In the genomic region with DNA sequence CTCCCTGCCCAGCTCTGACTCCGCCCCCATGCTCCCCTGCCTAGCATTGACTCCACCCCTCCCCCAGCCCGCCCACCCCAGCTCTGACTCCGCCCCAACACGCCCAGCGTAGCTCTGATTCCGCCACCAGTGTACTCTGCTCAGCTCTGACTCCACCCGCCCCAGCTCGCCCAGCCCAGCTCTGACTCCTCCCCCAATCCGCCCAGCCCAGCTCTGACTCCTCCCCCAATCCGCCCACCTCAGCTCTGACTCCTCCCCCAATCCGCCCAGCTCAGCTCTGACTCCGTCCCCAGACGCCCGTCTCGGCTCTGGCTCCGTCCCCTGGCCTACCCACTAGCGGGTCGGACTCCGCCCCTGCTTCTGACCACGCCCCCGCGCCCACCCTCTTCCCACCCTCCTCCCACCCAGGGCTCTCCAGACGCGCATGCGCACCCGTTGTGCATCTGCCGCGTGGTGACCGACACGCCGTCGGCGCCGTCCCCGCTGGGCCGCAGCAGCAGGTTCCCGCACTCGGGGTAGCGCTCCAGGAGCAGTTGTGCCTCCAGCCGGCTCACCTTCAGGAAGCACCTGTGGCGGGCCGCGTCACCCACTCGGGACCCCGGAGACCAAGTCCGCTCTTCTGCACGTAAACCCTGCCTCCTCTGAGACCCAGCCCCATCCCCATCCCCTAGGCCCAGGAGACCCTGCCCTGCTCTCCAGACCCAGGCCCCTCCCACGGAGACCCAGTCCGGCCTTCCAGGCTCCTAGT, we compare ENCODE assay signal across 1 cellular context.
TF ChIP-seq lines count a peak whose summit lies in the region.

No MANE protein-coding gene starts in this region.

TF ChIP-seq in HepG2, 621 proteins besides CTCF, POLR2A, EP300 and RAD21:
- TF ChIP-seq, protein P1, sequence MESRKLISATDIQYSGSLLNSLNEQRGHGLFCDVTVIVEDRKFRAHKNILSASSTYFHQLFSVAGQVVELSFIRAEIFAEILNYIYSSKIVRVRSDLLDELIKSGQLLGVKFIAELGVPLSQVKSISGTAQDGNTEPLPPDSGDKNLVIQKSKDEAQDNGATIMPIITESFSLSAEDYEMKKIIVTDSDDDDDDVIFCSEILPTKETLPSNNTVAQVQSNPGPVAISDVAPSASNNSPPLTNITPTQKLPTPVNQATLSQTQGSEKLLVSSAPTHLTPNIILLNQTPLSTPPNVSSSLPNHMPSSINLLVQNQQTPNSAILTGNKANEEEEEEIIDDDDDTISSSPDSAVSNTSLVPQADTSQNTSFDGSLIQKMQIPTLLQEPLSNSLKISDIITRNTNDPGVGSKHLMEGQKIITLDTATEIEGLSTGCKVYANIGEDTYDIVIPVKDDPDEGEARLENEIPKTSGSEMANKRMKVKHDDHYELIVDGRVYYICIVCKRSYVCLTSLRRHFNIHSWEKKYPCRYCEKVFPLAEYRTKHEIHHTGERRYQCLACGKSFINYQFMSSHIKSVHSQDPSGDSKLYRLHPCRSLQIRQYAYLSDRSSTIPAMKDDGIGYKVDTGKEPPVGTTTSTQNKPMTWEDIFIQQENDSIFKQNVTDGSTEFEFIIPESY (CRISPR knock-in tag; IDR thresholded peaks at IDR 0.05): peak; percentile 88
- TF ChIP-seq RBM39 (IDR thresholded peaks at IDR 0.05; ENCODE audit: low read depth, low read length, poor library complexity, severe bottlenecking): no peak
- peak; percentile 49 for TF ChIP-seq HNRNPK (IDR thresholded peaks at IDR 0.05; ENCODE audit: low read depth, low read length, poor library complexity, severe bottlenecking)
- TF ChIP-seq RBFOX2 (IDR thresholded peaks at IDR 0.05; ENCODE audit: low read depth, low read length): peak; percentile 24; the same call in 1 of the 2 replicates
- peak; percentile 51; the same call in 1 of the 2 replicates for TF ChIP-seq ZBTB38 (CRISPR knock-in tag; IDR thresholded peaks at IDR 0.05)
TF ChIP-seq in HepG2: peak in this region for 4.
